ENCODE assay signal across 29 cellular contexts in genomic region chr1:179241716-179242115, GRCh38.
"Had no signal": no experiment of that assay in that cellular context is flagged by ENCODE, and none has a peak within 500 bp of the region (broad histone marks: within the 10 kb centered on the region; RNA-seq: fewer than 3 reads in every experiment).

No MANE protein-coding gene starts in this region.

- H3K36me3 ChIP-seq: ascending aorta, cardiac muscle cell, colonic mucosa, left lung, lower lobe of right lung, thoracic aorta, WERI-Rb-1 had no signal

- ATAC-seq: activated CD4-positive, CD25-positive, alpha-beta regulatory T cell treated with anti-CD3 and anti-CD28 coated beads, Interleukin-2, amount 50 U/mL, for 24 hours; effector memory CD8-positive, alpha-beta T cell; esophagus mucosa; left lung; lower lobe of right lung; mucosa of descending colon; natural killer cell treated with Interleukin-12 subunit alpha and Interleukin-12 subunit beta and Interleukin-15 and Interleukin-18, amount 100 ng/mL, for 72 hours; right cardiac atrium had no signal

- FAIRE-seq: endothelial cell of umbilical vein, islet of Langerhans, TTC549, urothelium cell line had no signal

- H3K9me3 ChIP-seq: ascending aorta, colonic mucosa, left lung, lower lobe of right lung, mucosa of descending colon, thoracic aorta had no signal

- H3K4me3 ChIP-seq: ascending aorta, cardiac muscle cell, colonic mucosa, left lung, lower lobe of right lung, mucosa of descending colon, thoracic aorta had no signal

- DNase-seq: activated CD4-positive, alpha-beta T cell treated with anti-CD3 and anti-CD28 coated beads for 48 hours; activated CD4-positive, alpha-beta T cell treated with anti-CD3 and anti-CD28 coated beads, Interleukin-2, amount 50 U/mL, for 48 hours; activated CD8-positive, alpha-beta memory T cell treated with anti-CD3 and anti-CD28 coated beads for 24 hours; activated effector memory CD4-positive, alpha-beta T cell treated with anti-CD3 and anti-CD28 coated beads, Interleukin-2, amount 50 U/mL, for 16 hours; activated naive CD4-positive, alpha-beta T cell treated with anti-CD3 and anti-CD28 coated beads, Interleukin-2, amount 10 ng/mL, durations not matched to agents 7 days and 5 days; activated naive CD8-positive, alpha-beta T cell treated with anti-CD3 and anti-CD28 coated beads, Interleukin-2, amount 10 ng/mL, durations not matched to agents 7 days and 5 days; cerebellar nuclear complex; colonic mucosa; effector memory CD8-positive, alpha-beta T cell; foreskin fibroblast; left lung; lower lobe of right lung; mucosa of descending colon; nucleus accumbens; right cardiac atrium; stimulated activated CD4-positive, alpha-beta T cell treated with anti-CD3 and anti-CD28 coated beads, Interleukin-2, amount 100 ng/mL, for 48 hours; stimulated activated naive CD4-positive, alpha-beta T cell treated with Interleukin-2 at 50 U/mL for 16 hours; trophoblast cell; WERI-Rb-1 had no signal

- H3K27ac ChIP-seq: ascending aorta, cardiac muscle cell, colonic mucosa, left lung, lower lobe of right lung, thoracic aorta, WERI-Rb-1 had no signal

- H3K4me1 ChIP-seq: ascending aorta, colonic mucosa, left lung, lower lobe of right lung had no signal

- H3K27me3 ChIP-seq: ascending aorta, cardiac muscle cell, colonic mucosa, left lung had no signal
